ENCODE assay signal across 8 cellular contexts in the genomic region with DNA sequence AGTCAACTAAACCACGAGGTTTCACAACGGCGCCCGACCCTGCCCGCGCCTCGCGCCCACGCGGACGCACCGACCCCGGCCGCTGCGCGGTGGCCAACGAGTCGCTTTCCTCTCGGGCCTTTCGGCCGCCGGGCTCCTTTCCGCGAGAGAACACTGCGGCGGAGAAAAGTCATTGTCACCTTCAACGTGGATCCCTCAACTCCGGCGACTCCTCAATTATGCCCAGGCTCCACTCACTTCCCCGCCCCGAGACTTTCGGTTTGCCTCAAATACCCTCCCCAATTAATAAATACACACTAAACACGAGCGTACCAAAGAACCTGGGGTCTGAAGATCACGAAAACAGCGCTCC. TPM values are rescaled to one million over a fixed set of nuclear protein-coding genes. Genes with fewer than 3 reads are reported as not detected.
A peak's percentile ranks its signal among the peaks of the same experiment; 100 is the strongest.
DNase-seq lines count a peak whose midpoint lies in the region; ATAC-seq and TF ChIP-seq lines count a peak whose summit lies in the region.

No MANE protein-coding gene starts in this region.

- H3K4me3 ChIP-seq in HL-60 (replicated peaks; ENCODE audit: insufficient read depth, low read length) = peak overlapping the region; percentile 77
- peak overlapping the region; percentile 56 to 81 for H3K4me3 ChIP-seq in right atrium auricular region
- peak overlapping the region; percentile 91 for H3K4me3 ChIP-seq in smooth muscle cell

- H2AFZ ChIP-seq in smooth muscle cell (ENCODE audit: low read depth) = peak overlapping the region; percentile 84

- no peak for ATAC-seq in HG03460 (IDR thresholded peaks at IDR 0.05; ENCODE audit: unreplicated experiment)
- ATAC-seq in GM21515 (IDR thresholded peaks at IDR 0.05; ENCODE audit: unreplicated experiment) = no peak
- no peak for ATAC-seq in GM21717 (IDR thresholded peaks at IDR 0.05; ENCODE audit: unreplicated experiment)

- peak; percentile 57 for DNase-seq in COLO668 (lab: John Stamatoyannopoulos, UW; ENCODE audit: unreplicated experiment)
- DNase-seq in HL-60 (ENCODE audit: low read depth in 1 of 2, low spot score in 1 of 2) = no peak
- peak; percentile 20 for DNase-seq in activated T-helper 9 cell treated with anti-CD3 and anti-CD28 coated beads, Interleukin-2, amount 50 U/mL, for 16 hours (ENCODE audit: low read depth)
- DNase-seq in right atrium auricular region (ENCODE audit: low spot score) = no peak
- DNase-seq in smooth muscle cell (lab: John Stamatoyannopoulos, UW; ENCODE audit: unreplicated experiment) = no peak

- no peaks in the 10 kb centered on the region for H3K9me3 ChIP-seq in right atrium auricular region
- no peaks in the 10 kb centered on the region for H3K9me3 ChIP-seq in smooth muscle cell (replicated peaks; ENCODE audit: low read depth)

- WGBS in smooth muscle cell (ENCODE audit: low lambda C conversion rate) = under 1% methylated on average over 36 of the region's 36 CpGs

- TF ChIP-seq CTCF in HL-60 (IDR thresholded peaks at IDR 0.05; ENCODE audit: insufficient read depth, low read length) (no peak), right atrium auricular region (IDR thresholded peaks at IDR 0.05) (no peak), smooth muscle cell (IDR thresholded peaks at IDR 0.05; ENCODE audit: borderline replicate concordance, insufficient read depth, poor library complexity, severe bottlenecking) (no peak)

- peak overlapping the region; percentile 95 for H3K9ac ChIP-seq in smooth muscle cell (ENCODE audit: low read depth)

- no peaks in the 10 kb centered on the region for H3K27me3 ChIP-seq in HL-60 (ENCODE audit: insufficient read depth, poor library complexity, severe bottlenecking)
- H3K27me3 ChIP-seq in right atrium auricular region = no peaks in the 10 kb centered on the region
- no peaks in the 10 kb centered on the region for H3K27me3 ChIP-seq in smooth muscle cell (ENCODE audit: low read depth)

- peak overlapping the region; percentile 93 for H3K4me2 ChIP-seq in smooth muscle cell

- H4K20me1 ChIP-seq in smooth muscle cell (ENCODE audit: low read depth) = peaks cover 25% of the 10 kb centered on the region

- peaks cover 0 to 22% of the 10 kb centered on the region in 2 donors for H3K4me1 ChIP-seq in right atrium auricular region
- peaks cover 29% of the 10 kb centered on the region for H3K4me1 ChIP-seq in smooth muscle cell (ENCODE audit: low read depth)

- H3K36me3 ChIP-seq in right atrium auricular region (no peaks in the 10 kb centered on the region), smooth muscle cell (ENCODE audit: low read depth) (no peaks in the 10 kb centered on the region)

- no peaks in the 10 kb centered on the region for H3F3A ChIP-seq in smooth muscle cell (ENCODE audit: low read depth)

- H3K79me2 ChIP-seq in smooth muscle cell (ENCODE audit: low read depth) = peaks cover 42% of the 10 kb centered on the region

- H3K27ac ChIP-seq in HL-60 (replicated peaks) = peak overlapping the region; percentile 93
- peak overlapping the region; percentile 73 to 83 for H3K27ac ChIP-seq in right atrium auricular region
- peak overlapping the region; percentile 90 for H3K27ac ChIP-seq in smooth muscle cell (ENCODE audit: low read depth)

RNA-seq across cellular contexts. Expression of a gene that starts 0.5 kb away (rescaled TPM):
- total RNA-seq in right atrium auricular region (10 to 100 TPM; 22.4 to 34.7 TPM), smooth muscle cell (101 and 103 TPM in 2 replicates)
- 41.6 and 49.2 TPM in 2 replicates for polyA plus RNA-seq in smooth muscle cell

Comparison
In these comparisons a context has a peak if more than half of its experiments do, and no peak if none do; other contexts are left out.
1. DNase-seq: peak in COLO668 (single experiment) and activated T-helper 9 cell treated with anti-CD3 and anti-CD28 coated beads, Interleukin-2, amount 50 U/mL, for 16 hours (single experiment); none in HL-60 (0 of 2), right atrium auricular region (single experiment) and smooth muscle cell (single experiment).
2. Peak in every context shown above with its lines, with median percentiles within 50 percentile points of each other: H3K27ac ChIP-seq and H3K4me3 ChIP-seq.